1 cellular context compared by ENCODE assay signal in genomic region chrX:46446727-46447378, GRCh38.
TF ChIP-seq lines count a peak whose summit lies in the region.

No MANE protein-coding gene starts in this region.

TF ChIP-seq in HepG2, 621 proteins besides CTCF, POLR2A, EP300 and RAD21 (continued from another document and continues in another):
- no peak for TF ChIP-seq LRRFIP1 (CRISPR knock-in tag; conservative IDR thresholded peaks at IDR 0.05)
- TF ChIP-seq ZNF614 (CRISPR knock-in tag; IDR thresholded peaks at IDR 0.05; ENCODE audit: borderline replicate concordance): no peak
- TF ChIP-seq THAP9 (CRISPR knock-in tag; IDR thresholded peaks at IDR 0.05; ENCODE audit: borderline replicate concordance): peak; percentile 84; the same call in 1 of the 2 replicates
- TF ChIP-seq SNRNP70 (IDR thresholded peaks at IDR 0.05; ENCODE audit: low read depth, low read length): no peak
- TF ChIP-seq THAP8 (CRISPR knock-in tag; IDR thresholded peaks at IDR 0.05; ENCODE audit: borderline replicate concordance): no peak
- TF ChIP-seq BHLHE40 (IDR thresholded peaks at IDR 0.05; ENCODE audit: low read length): no peak
- TF ChIP-seq HOXA7 (CRISPR knock-in tag; IDR thresholded peaks at IDR 0.05): no peak
- TF ChIP-seq MYC (CRISPR knock-in tag; IDR thresholded peaks at IDR 0.05; ENCODE audit: borderline replicate concordance): peak; percentile 51; the same call in 1 of the 2 replicates
- no peak for TF ChIP-seq ZNF235 (CRISPR knock-in tag; IDR thresholded peaks at IDR 0.05; ENCODE audit: borderline replicate concordance)
- TF ChIP-seq MATR3 (CRISPR knock-in tag; IDR thresholded peaks at IDR 0.05): no peak
- no peak for TF ChIP-seq ZNF660 (CRISPR knock-in tag; IDR thresholded peaks at IDR 0.05; ENCODE audit: borderline replicate concordance, low read depth)
- peak; percentile 8; the same call in 1 of the 2 replicates for TF ChIP-seq HCFC1 (IDR thresholded peaks at IDR 0.05; ENCODE audit: low read depth, low read length)
- TF ChIP-seq CREB1 (IDR thresholded peaks at IDR 0.05): 0 out of 2 replicates have a peak, but pooled peaks have one; percentile 9
- peak; percentile 57; the same call in 1 of the 2 replicates for TF ChIP-seq CREB1 (CRISPR knock-in tag; IDR thresholded peaks at IDR 0.05)
- no peak for TF ChIP-seq PCBP1 (IDR thresholded peaks at IDR 0.05; ENCODE audit: borderline replicate concordance, low read depth, low read length)
- TF ChIP-seq TBP (CRISPR knock-in tag; IDR thresholded peaks at IDR 0.05): no peak
- TF ChIP-seq ZGPAT (CRISPR knock-in tag; IDR thresholded peaks at IDR 0.05): no peak
- TF ChIP-seq ZFAT (CRISPR knock-in tag; conservative IDR thresholded peaks at IDR 0.05): no peak
- TF ChIP-seq ZNF564 (CRISPR knock-in tag; IDR thresholded peaks at IDR 0.05): no peak
- no peak for TF ChIP-seq ZNF557 (CRISPR knock-in tag; IDR thresholded peaks at IDR 0.05)
- TF ChIP-seq ZKSCAN1 (IDR thresholded peaks at IDR 0.05; ENCODE audit: low read length): no peak
- TF ChIP-seq ZBTB33 (CRISPR knock-in tag; IDR thresholded peaks at IDR 0.05): no peak
- TF ChIP-seq ZNF7 (CRISPR knock-in tag; IDR thresholded peaks at IDR 0.05): no peak
- TF ChIP-seq ZFP82 (CRISPR knock-in tag; IDR thresholded peaks at IDR 0.05; ENCODE audit: borderline replicate concordance): no peak
- TF ChIP-seq ZNF24 (IDR thresholded peaks at IDR 0.05): no peak
- TF ChIP-seq ZNF207 (IDR thresholded peaks at IDR 0.05; ENCODE audit: borderline replicate concordance): no peak
- no peak for TF ChIP-seq ZNF512B (CRISPR knock-in tag; IDR thresholded peaks at IDR 0.05; ENCODE audit: borderline replicate concordance)
- TF ChIP-seq HMGA1 (CRISPR knock-in tag; conservative IDR thresholded peaks at IDR 0.05): no peak
- TF ChIP-seq ZNF747 (CRISPR knock-in tag; IDR thresholded peaks at IDR 0.05; ENCODE audit: borderline replicate concordance): no peak
- no peak for TF ChIP-seq FOXJ3 (CRISPR knock-in tag; IDR thresholded peaks at IDR 0.05; ENCODE audit: borderline replicate concordance)
- peak; percentile 26; the same call in 1 of the 2 replicates for TF ChIP-seq FOXK1 (CRISPR knock-in tag; IDR thresholded peaks at IDR 0.05; ENCODE audit: borderline replicate concordance, low read depth)
- TF ChIP-seq FOXK2 (IDR thresholded peaks at IDR 0.05): no peak
- no peak for TF ChIP-seq NONO (IDR thresholded peaks at IDR 0.05)
- TF ChIP-seq NONO (CRISPR knock-in tag; conservative IDR thresholded peaks at IDR 0.05): peak; percentile 33; the same call in 1 of the 2 replicates
- no peak for TF ChIP-seq ZNF382 (CRISPR knock-in tag; IDR thresholded peaks at IDR 0.05; ENCODE audit: borderline replicate concordance)
- TF ChIP-seq ZHX2 (IDR thresholded peaks at IDR 0.05; ENCODE audit: low read depth): no peak
- TF ChIP-seq ZHX2 (CRISPR knock-in tag; IDR thresholded peaks at IDR 0.05; ENCODE audit: borderline replicate concordance): no peak
- no peak for TF ChIP-seq TEAD2 (CRISPR knock-in tag; IDR thresholded peaks at IDR 0.05)
